ENCODE assay signal across 28 cellular contexts in genomic region chr1:86811128-86811527, GRCh38.
"Had no signal": no experiment of that assay in that cellular context is flagged by ENCODE, and none has a peak within 500 bp of the region (broad histone marks: within the 10 kb centered on the region; RNA-seq: fewer than 3 reads in every experiment).

No MANE protein-coding gene starts in this region.

- H3K4me1 ChIP-seq: ascending aorta, SJCRH30 had no signal

- H3K36me3 Mint-ChIP-seq: activated CD4-positive, alpha-beta memory T cell treated with anti-CD3 and anti-CD28 coated beads for 36 hours; activated naive CD4-positive, alpha-beta T cell treated with anti-CD3 and anti-CD28 coated beads, Interleukin-2, amount 50 U/mL, for 24 hours; activated naive CD8-positive, alpha-beta T cell treated with anti-CD3 and anti-CD28 coated beads, Interleukin-2, amount 10 ng/mL, durations not matched to agents 7 days and 5 days had no signal

- H3K27ac ChIP-seq: ascending aorta, cardiac muscle cell, SJCRH30, SK-N-MC had no signal

- H3K4me1 Mint-ChIP-seq: activated naive CD4-positive, alpha-beta T cell treated with anti-CD3 and anti-CD28 coated beads, Interleukin-2, amount 50 U/mL, for 24 hours; activated naive CD8-positive, alpha-beta T cell treated with anti-CD3 and anti-CD28 coated beads, Interleukin-2, amount 10 ng/mL, durations not matched to agents 7 days and 5 days; activated T-helper 17 cell treated with anti-CD3 and anti-CD28 coated beads, Interleukin-2, amount 50 U/mL, for 72 hours; central memory CD8-positive, alpha-beta T cell had no signal

- H3K27ac Mint-ChIP-seq: activated CD4-positive, alpha-beta memory T cell treated with anti-CD3 and anti-CD28 coated beads for 36 hours; activated naive CD4-positive, alpha-beta T cell treated with anti-CD3 and anti-CD28 coated beads, Interleukin-2, amount 50 U/mL, for 24 hours; activated naive CD8-positive, alpha-beta T cell treated with anti-CD3 and anti-CD28 coated beads, Interleukin-2, amount 10 ng/mL, durations not matched to agents 7 days and 5 days; activated T-cell treated with anti-CD3 and anti-CD28 coated beads, Interleukin-2, amount 50 U/mL, for 72 hours; activated T-helper 17 cell treated with anti-CD3 and anti-CD28 coated beads, Interleukin-2, amount 50 U/mL, for 72 hours; T-helper 2 cell treated with Interferon-gamma antibody and Interleukin-4, amounts not matched to agents 5 μg/mL and 100 μg/mL, for 36 hours had no signal

- H3K9me3 Mint-ChIP-seq: activated CD4-positive, alpha-beta memory T cell treated with anti-CD3 and anti-CD28 coated beads for 36 hours; activated naive CD4-positive, alpha-beta T cell treated with anti-CD3 and anti-CD28 coated beads, Interleukin-2, amount 50 U/mL, for 24 hours; activated naive CD8-positive, alpha-beta T cell treated with anti-CD3 and anti-CD28 coated beads, Interleukin-2, amount 10 ng/mL, durations not matched to agents 7 days and 5 days; activated T-cell treated with anti-CD3 and anti-CD28 coated beads, Interleukin-2, amount 50 U/mL, for 72 hours; activated T-helper 17 cell treated with anti-CD3 and anti-CD28 coated beads, Interleukin-2, amount 50 U/mL, for 72 hours; central memory CD8-positive, alpha-beta T cell; T-helper 1 cell treated with Interleukin-12 subunit alpha and Interleukin-12 subunit beta and Interleukin-4 antibody, amounts not matched to agents 30 μg/mL and 1 μg/mL, for 36 hours; T-helper 2 cell treated with Interferon-gamma antibody and Interleukin-4, amounts not matched to agents 5 μg/mL and 100 μg/mL, for 36 hours had no signal

- FAIRE-seq: TTC549 had no signal

- H3K4me3 Mint-ChIP-seq: activated CD4-positive, alpha-beta memory T cell treated with anti-CD3 and anti-CD28 coated beads for 36 hours; activated naive CD4-positive, alpha-beta T cell treated with anti-CD3 and anti-CD28 coated beads, Interleukin-2, amount 50 U/mL, for 24 hours; activated naive CD8-positive, alpha-beta T cell treated with anti-CD3 and anti-CD28 coated beads, Interleukin-2, amount 10 ng/mL, durations not matched to agents 7 days and 5 days; activated T-cell treated with anti-CD3 and anti-CD28 coated beads, Interleukin-2, amount 50 U/mL, for 72 hours; activated T-helper 17 cell treated with anti-CD3 and anti-CD28 coated beads, Interleukin-2, amount 50 U/mL, for 72 hours; central memory CD8-positive, alpha-beta T cell; T-helper 1 cell treated with Interleukin-12 subunit alpha and Interleukin-12 subunit beta and Interleukin-4 antibody, amounts not matched to agents 30 μg/mL and 1 μg/mL, for 36 hours; T-helper 2 cell treated with Interferon-gamma antibody and Interleukin-4, amounts not matched to agents 5 μg/mL and 100 μg/mL, for 36 hours had no signal

- DNase-seq: activated CD4-positive, alpha-beta memory T cell treated with anti-CD3 and anti-CD28 coated beads for 36 hours; activated CD4-positive, alpha-beta T cell treated with anti-CD3 and anti-CD28 coated beads for 4 hours; activated CD4-positive, alpha-beta T cell treated with anti-CD3 and anti-CD28 coated beads, Interleukin-2, amount 50 U/mL, for 1 hour; activated effector memory CD4-positive, alpha-beta T cell treated with anti-CD3 and anti-CD28 coated beads, Interleukin-2, amount 50 U/mL, for 16 hours; activated naive CD4-positive, alpha-beta T cell; activated naive CD8-positive, alpha-beta T cell treated with anti-CD3 and anti-CD28 coated beads, Interleukin-2, amount 10 ng/mL, durations not matched to agents 7 days and 5 days; activated T-cell treated with anti-CD3 and anti-CD28 coated beads, Interleukin-2, amount 50 U/mL, for 1 hour; activated T-cell treated with anti-CD3 and anti-CD28 coated beads, Interleukin-2, amount 50 U/mL, for 72 hours; NCI-H1092 treated with DMSO at 0.1 percent for 48 hours; NCI-H1417; NCI-H146; NCI-H187; NCI-H2081 treated with DMSO at 0.1 percent for 48 hours; NCI-H226; NCI-H446 treated with DMSO at 0.1 percent for 48 hours; NCI-H524 treated with DMSO at 0.1 percent for 48 hours; SHP77; SJCRH30 had no signal

- H3K27me3 ChIP-seq: ascending aorta, cardiac muscle cell, SJCRH30 had no signal

- H3K36me3 ChIP-seq: ascending aorta, cardiac muscle cell, SJCRH30 had no signal

- H3K9me3 ChIP-seq: ascending aorta, SJCRH30 had no signal

- H3K4me3 ChIP-seq: ascending aorta, cardiac muscle cell, SJCRH30, SK-N-MC had no signal

- ATAC-seq: activated CD4-positive, CD25-positive, alpha-beta regulatory T cell treated with anti-CD3 and anti-CD28 coated beads, Interleukin-2, amount 50 U/mL, for 24 hours; activated T-cell treated with anti-CD3 and anti-CD28 coated beads, Interleukin-2, amount 50 U/mL, for 72 hours; activated T-helper 17 cell treated with anti-CD3 and anti-CD28 coated beads, Interleukin-2, amount 50 U/mL, for 72 hours had no signal
